ENCODE assay signal across 35 cellular contexts in the genomic region with DNA sequence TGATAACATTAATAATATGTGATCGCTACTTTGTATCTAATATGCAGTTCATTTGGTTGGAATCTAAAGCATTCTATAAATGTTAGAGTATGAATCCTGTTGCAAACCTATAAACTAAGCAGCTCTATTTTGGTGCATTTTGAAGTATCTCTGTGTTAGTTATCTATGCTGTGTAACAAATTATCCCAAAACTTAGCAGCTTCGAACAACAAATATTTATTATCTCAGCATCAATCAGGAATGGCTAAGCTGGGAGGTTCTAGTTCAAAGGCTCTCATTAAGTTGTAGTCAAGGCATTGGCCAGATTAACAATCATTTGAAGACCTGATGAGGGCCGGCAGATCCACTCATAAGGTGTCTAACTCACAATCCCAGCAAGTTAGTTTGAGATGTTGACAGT.
"Had no signal": no experiment of that assay in that cellular context is flagged by ENCODE, and none has a peak within 500 bp of the region (broad histone marks: within the 10 kb centered on the region; RNA-seq: fewer than 3 reads in every experiment).

No MANE protein-coding gene starts in this region.

- H3K36me3 ChIP-seq: MG63 had no signal

- H3K4me3 ChIP-seq: MG63 had no signal

- DNase-seq: Kasumi-1, MG63, MM.1S, MV-4-11, NCI-H1048, NCI-H1092, NCI-H1092 treated with DMSO at 0.1 percent for 48 hours, NCI-H1105, NCI-H1105 treated with DMSO at 0.1 percent for 48 hours, NCI-H1417, NCI-H1417 treated with DMSO at 0.1 percent for 48 hours, NCI-H1436, NCI-H1436 treated with DMSO at 0.1 percent for 48 hours, NCI-H146, NCI-H1694, NCI-H1694 treated with DMSO at 0.1 percent for 48 hours, NCI-H187, NCI-H187 treated with DMSO at 0.1 percent for 48 hours, NCI-H1930, NCI-H2029, NCI-H2029 treated with DMSO at 0.1 percent for 48 hours, NCI-H2081, NCI-H2081 treated with DMSO at 0.1 percent for 48 hours, NCI-H2107, NCI-H2171, NCI-H2171 treated with DMSO at 0.1 percent for 48 hours, NCI-H2227 treated with DMSO at 0.1 percent for 48 hours, NCI-H226, NCI-H345, NCI-H446, NCI-H446 treated with DMSO at 0.1 percent for 48 hours, NCI-H510A, NCI-H524, NCI-H524 treated with DMSO at 0.1 percent for 48 hours, NCI-H526 had no signal
